In genomic region chr17:5191541-5192417, GRCh38 we compare ENCODE assay signal across 1 cellular context.
TF ChIP-seq lines count a peak whose summit lies in the region.

TSS of gene ZNF594 (minus strand) at chr17:5191868. CDS start at chr17:5184256, 7,612 bp downstream.

TF ChIP-seq in WTC11, 78 proteins besides CTCF, POLR2A, EP300 and RAD21 (continued from another document):
- TF ChIP-seq ZNF512 (CRISPR knock-in tag; IDR thresholded peaks at IDR 0.05; ENCODE audit: borderline replicate concordance) (0 out of 2 replicates have a peak, but pooled peaks have one; percentile 48), MXD4 (CRISPR knock-in tag; IDR thresholded peaks at IDR 0.05; ENCODE audit: borderline replicate concordance) (no peak), CREB1 (CRISPR knock-in tag; IDR thresholded peaks at IDR 0.05) (no peak), JUN (CRISPR knock-in tag; IDR thresholded peaks at IDR 0.05) (0 out of 2 replicates have a peak, but pooled peaks have one; percentile 33), ZNF121 (CRISPR knock-in tag; IDR thresholded peaks at IDR 0.05) (no peak), ZNF281 (CRISPR knock-in tag; IDR thresholded peaks at IDR 0.05) (no peak; the same call in 1 of the 2 replicates), TEAD4 (CRISPR knock-in tag; IDR thresholded peaks at IDR 0.05) (no peak), FOXP1 (CRISPR knock-in tag; IDR thresholded peaks at IDR 0.05; ENCODE audit: borderline replicate concordance) (peak; percentile 77), TEAD1 (CRISPR knock-in tag; IDR thresholded peaks at IDR 0.05) (no peak), ELF4 (CRISPR knock-in tag; IDR thresholded peaks at IDR 0.05; ENCODE audit: low read depth) (peak; percentile 17; the same call in 1 of the 2 replicates), ZNF423 (CRISPR knock-in tag; IDR thresholded peaks at IDR 0.05) (no peak), NR3C1 (CRISPR knock-in tag; conservative IDR thresholded peaks at IDR 0.05; ENCODE audit: low read depth) (no peak), CREM (CRISPR knock-in tag; IDR thresholded peaks at IDR 0.05) (peak; percentile 46), ZNF532 (CRISPR knock-in tag; IDR thresholded peaks at IDR 0.05; ENCODE audit: borderline replicate concordance) (no peak), E2F5 (CRISPR knock-in tag; IDR thresholded peaks at IDR 0.05) (peak; percentile 61; the same call in 1 of the 2 replicates), HMGXB4 (CRISPR knock-in tag; IDR thresholded peaks at IDR 0.05) (no peak; the same call in 1 of the 2 replicates), ZNF232 (CRISPR knock-in tag; IDR thresholded peaks at IDR 0.05) (0 out of 2 replicates have a peak, but pooled peaks have one; percentile 71), ATF2 (CRISPR knock-in tag; IDR thresholded peaks at IDR 0.05; ENCODE audit: borderline replicate concordance, low read depth) (no peak), ZBTB43 (CRISPR knock-in tag; IDR thresholded peaks at IDR 0.05) (0 out of 2 replicates have a peak, but pooled peaks have one; percentile 19), GABPB1 (CRISPR knock-in tag; IDR thresholded peaks at IDR 0.05) (peak; percentile 80), E2F4 (CRISPR knock-in tag; IDR thresholded peaks at IDR 0.05; ENCODE audit: borderline replicate concordance, low read depth) (no peak), ATF6 (CRISPR knock-in tag; IDR thresholded peaks at IDR 0.05) (no peak), E2F1 (CRISPR knock-in tag; IDR thresholded peaks at IDR 0.05) (peak; percentile 63; the same call in 1 of the 2 replicates), ERG (CRISPR knock-in tag; IDR thresholded peaks at IDR 0.05) (0 out of 2 replicates have a peak, but pooled peaks have one; percentile 68), PRRX2 (CRISPR knock-in tag; IDR thresholded peaks at IDR 0.05) (no peak), EMX1 (CRISPR knock-in tag; IDR thresholded peaks at IDR 0.05) (no peak)
